Comparison of ENCODE assay signal across 9 cellular contexts in the genomic region with DNA sequence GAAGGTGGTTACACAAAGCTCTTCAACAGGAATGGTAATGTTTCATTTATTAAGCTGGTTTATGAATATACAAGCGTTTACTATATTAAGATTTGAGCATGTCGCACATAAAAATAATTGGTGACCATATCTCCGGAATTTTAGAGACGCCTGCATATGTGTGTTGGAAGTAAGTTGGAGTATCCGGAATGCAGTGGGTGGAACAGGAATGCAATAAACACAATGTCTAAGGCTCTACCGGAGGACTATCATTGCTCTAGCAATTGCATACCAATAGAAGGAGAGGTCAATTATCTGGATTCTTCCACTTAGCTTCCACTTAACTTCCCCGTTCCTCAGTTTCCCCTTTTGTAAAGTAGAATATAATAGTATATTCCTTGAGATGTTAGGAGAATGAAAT. TPM values are rescaled to one million over a fixed set of nuclear protein-coding genes. Genes with fewer than 3 reads are reported as not detected.
A peak's percentile ranks its signal among the peaks of the same experiment; 100 is the strongest.
DNase-seq lines count a peak whose midpoint lies in the region; ATAC-seq, FAIRE-seq and TF ChIP-seq lines count a peak whose summit lies in the region.
"Had no signal": no experiment of that assay in that cellular context is flagged by ENCODE, and none has a peak within 500 bp of the region (broad histone marks: within the 10 kb centered on the region; RNA-seq: fewer than 3 reads in every experiment).

No MANE protein-coding gene starts in this region.

- H3K4me1 ChIP-seq in ACC112 (ENCODE audit: control insufficient read depth, insufficient read depth, low read length, unreplicated experiment) (peaks cover 6% of the 10 kb centered on the region), breast epithelium (no peaks in the 10 kb centered on the region), mesenchymal stem cell (ENCODE audit: control insufficient read depth, insufficient read depth, low read depth, low read length) (peaks cover 6% of the 10 kb centered on the region)

- H2BK5ac ChIP-seq in mesenchymal stem cell (ENCODE audit: low read depth, low read length, poor library complexity, severe bottlenecking): no peak overlapping the region

- TF ChIP-seq CTCF in breast epithelium (IDR thresholded peaks at IDR 0.05): no peak

- ATAC-seq in HG02840 (IDR thresholded peaks at IDR 0.05; ENCODE audit: low FRiP score, unreplicated experiment) (no peak), HG03442 (IDR thresholded peaks at IDR 0.05; ENCODE audit: unreplicated experiment) (no peak)

- H3K36me3 ChIP-seq in ACC112 (ENCODE audit: insufficient read depth, low read length): 0 out of 2 replicates have a peak, but pooled peaks cover 3% of the 10 kb centered on the region
- H3K36me3 ChIP-seq in breast epithelium: no peaks in the 10 kb centered on the region
- peaks cover 0 to 3% of the 10 kb centered on the region in 2 experiments for H3K36me3 ChIP-seq in mesenchymal stem cell (ENCODE audit: control insufficient read depth in 1 of 2, insufficient read depth in 2 of 2, low read depth in 1 of 2, low read length in 2 of 2)

- intact Hi-C loops in breast epithelium (cut with DNase I; ENCODE audit: low total_unique reads): no loop called here

- H2BK12ac ChIP-seq in mesenchymal stem cell (ENCODE audit: low read length in 2 of 2): no peak overlapping the region

- H3K27ac ChIP-seq in ACC112 (ENCODE audit: low read depth, low read length): no peak overlapping the region
- H3K27ac ChIP-seq in breast epithelium: peak overlapping the region; percentile 90 to 93
- H3K27ac ChIP-seq in mesenchymal stem cell (ENCODE audit: low read length, poor library complexity, severe bottlenecking): no peak overlapping the region

- no peak overlapping the region for H4K8ac ChIP-seq in mesenchymal stem cell (ENCODE audit: low read length)

- peak overlapping the region; percentile 92 for H3K9ac ChIP-seq in mesenchymal stem cell (ENCODE audit: low read length)

- peaks cover 23% of the 10 kb centered on the region for H3K79me2 ChIP-seq in ACC112 (ENCODE audit: control insufficient read depth, insufficient read depth, low read length, unreplicated experiment)

- H2AFZ ChIP-seq in ACC112 (ENCODE audit: low read length, unreplicated experiment): peak overlapping the region; percentile 79
- H2AFZ ChIP-seq in mesenchymal stem cell (ENCODE audit: low read depth, low read length): no peak overlapping the region

- no peak overlapping the region for H2BK15ac ChIP-seq in mesenchymal stem cell (ENCODE audit: low read depth, poor library complexity, severe bottlenecking)

- no peak for FAIRE-seq in HTR-8/SVneo (lab: Jason Lieb, UNC)

- TF ChIP-seq POLR2A in breast epithelium (IDR thresholded peaks at IDR 0.05): no peak

- peak; percentile 23 for DNase-seq in HTR-8/SVneo (ENCODE audit: insufficient read length, low spot score)
- no peak for DNase-seq in breast epithelium (ENCODE audit: low spot score in 2 of 2)
- DNase-seq in mesenchymal stem cell: peak; percentile 8
- no peak for DNase-seq in effector CD8-positive, alpha-beta T cell (lab: John Stamatoyannopoulos, UW)
- DNase-seq in stimulated activated CD4-positive, alpha-beta T cell treated with anti-CD3 and anti-CD28 coated beads, Interleukin-15, amount 100 ng/mL, for 24 hours: no peak
- DNase-seq: nucleus accumbens had no signal

- H3K18ac ChIP-seq in mesenchymal stem cell (ENCODE audit: low read depth in 1 of 2, low read length in 2 of 2): no peak overlapping the region

- no peak overlapping the region for H2BK120ac ChIP-seq in mesenchymal stem cell (ENCODE audit: low read depth, low read length)

- H3K9me3 ChIP-seq in breast epithelium (no peaks in the 10 kb centered on the region), mesenchymal stem cell (ENCODE audit: control insufficient read depth, low read length) (no peaks in the 10 kb centered on the region)

- H3K79me1 ChIP-seq in mesenchymal stem cell (replicated peaks; ENCODE audit: low read length, poor library complexity, severe bottlenecking): peaks cover 25% of the 10 kb centered on the region

- no peak overlapping the region for H4K91ac ChIP-seq in mesenchymal stem cell (ENCODE audit: low read length)

- H3K4me3 ChIP-seq in ACC112 (ENCODE audit: low read depth, low read length): peak overlapping the region; percentile 86
- peak overlapping the region; percentile 75 to 88 (median 82) for H3K4me3 ChIP-seq in breast epithelium
- peak overlapping the region in 1 of 2 experiments; percentile 81 for H3K4me3 ChIP-seq in mesenchymal stem cell (ENCODE audit: insufficient read depth in 1 of 2, low read depth in 1 of 2, low read length in 2 of 2)

- peak overlapping the region; percentile 73 for H3K4me2 ChIP-seq in mesenchymal stem cell (ENCODE audit: low read length, poor library complexity, severe bottlenecking)

- H3K4ac ChIP-seq in mesenchymal stem cell (ENCODE audit: low read depth in 1 of 2, low read length in 2 of 2): no peak overlapping the region

- no peak overlapping the region for H3K23ac ChIP-seq in mesenchymal stem cell (ENCODE audit: low read length in 2 of 2)

- WGBS in mesenchymal stem cell: 77% methylated on average over 5 of the region's 7 CpGs

- no peaks in the 10 kb centered on the region for H3K27me3 ChIP-seq in ACC112 (ENCODE audit: insufficient read depth, low read length)
- H3K27me3 ChIP-seq in breast epithelium: no peaks in the 10 kb centered on the region
- no peaks in the 10 kb centered on the region for H3K27me3 ChIP-seq in mesenchymal stem cell (ENCODE audit: control insufficient read depth in 1 of 2, insufficient read depth in 1 of 2, low read length in 2 of 2)

- H3K14ac ChIP-seq in mesenchymal stem cell (ENCODE audit: low read length in 2 of 2): no peak overlapping the region

- H2AK5ac ChIP-seq in mesenchymal stem cell (ENCODE audit: low read length, severe bottlenecking): no peak overlapping the region

RNA-seq across cellular contexts. Expression of gene CEP78, which starts 1.1 kb away (rescaled TPM):
- 10 to 100 TPM in 2 of 3 donors, 1 to 10 TPM in 1; 8.8 to 22.1 (median 16.4) TPM for total RNA-seq in breast epithelium
- polyA plus RNA-seq in mesenchymal stem cell (2013, experiment 1 of 2): 6.0 TPM
- 5.7 TPM for polyA plus RNA-seq in mesenchymal stem cell (2013, experiment 2 of 2)

Comparison
In these comparisons a context has a peak if more than half of its experiments do, and no peak if none do; other contexts are left out.
1. H3K27ac ChIP-seq: peak in breast epithelium (2 of 2); none in ACC112 (single experiment) and mesenchymal stem cell (single experiment).
2. DNase-seq: peak in HTR-8/SVneo (single experiment) and mesenchymal stem cell (single experiment); none in breast epithelium (0 of 2), effector CD8-positive, alpha-beta T cell (single experiment) and stimulated activated CD4-positive, alpha-beta T cell treated with anti-CD3 and anti-CD28 coated beads, Interleukin-15, amount 100 ng/mL, for 24 hours (single experiment).